2 cellular contexts compared by ENCODE assay signal in genomic region chr2:101793277-101793969, GRCh38.
TF ChIP-seq lines count a peak whose summit lies in the region.

No MANE protein-coding gene starts in this region.

TF ChIP-seq in GM23338, 12 proteins besides CTCF, POLR2A, EP300 and RAD21 (continued from another document):
- TF ChIP-seq REST (IDR thresholded peaks at IDR 0.05; ENCODE audit: unreplicated experiment) (no peak), ZNF462 (CRISPR knock-in tag; IDR thresholded peaks at IDR 0.05) (no peak), EZH2phosphoT487 (IDR thresholded peaks at IDR 0.05; ENCODE audit: unreplicated experiment) (no peak), EZH2 (IDR thresholded peaks at IDR 0.05; ENCODE audit: low read depth, unreplicated experiment) (no peak)

TF ChIP-seq in SK-N-SH, 30 proteins besides CTCF, POLR2A, EP300 and RAD21 (continued from another document):
- TF ChIP-seq RCOR1 (IDR thresholded peaks at IDR 0.05; ENCODE audit: low read length) (0 out of 2 replicates have a peak, but pooled peaks have one; percentile 36), MAX (IDR thresholded peaks at IDR 0.05; ENCODE audit: low read depth) (no peak), YY1 (IDR thresholded peaks at IDR 0.05; ENCODE audit: low read depth) (no peak), NFIC (IDR thresholded peaks at IDR 0.05; ENCODE audit: borderline replicate concordance) (no peak), IRF3 (IDR thresholded peaks at IDR 0.05; ENCODE audit: low read depth, low read length) (no peak), NRF1 (IDR thresholded peaks at IDR 0.05; ENCODE audit: low read depth, low read length) (no peak), GABPA (IDR thresholded peaks at IDR 0.05; ENCODE audit: low read depth) (no peak), REST (IDR thresholded peaks at IDR 0.05; ENCODE audit: low read depth, low read length) (no peak), SMC3 (IDR thresholded peaks at IDR 0.05; ENCODE audit: low read depth, low read length) (peak; percentile 33; the same call in 1 of the 2 replicates), FOXM1 (IDR thresholded peaks at IDR 0.05; ENCODE audit: low read depth) (no peak), ELF1 (IDR thresholded peaks at IDR 0.05) (no peak)
TF ChIP-seq in SK-N-SH: peak in this region for 4.
